8 cellular contexts compared by ENCODE assay signal in the genomic region with DNA sequence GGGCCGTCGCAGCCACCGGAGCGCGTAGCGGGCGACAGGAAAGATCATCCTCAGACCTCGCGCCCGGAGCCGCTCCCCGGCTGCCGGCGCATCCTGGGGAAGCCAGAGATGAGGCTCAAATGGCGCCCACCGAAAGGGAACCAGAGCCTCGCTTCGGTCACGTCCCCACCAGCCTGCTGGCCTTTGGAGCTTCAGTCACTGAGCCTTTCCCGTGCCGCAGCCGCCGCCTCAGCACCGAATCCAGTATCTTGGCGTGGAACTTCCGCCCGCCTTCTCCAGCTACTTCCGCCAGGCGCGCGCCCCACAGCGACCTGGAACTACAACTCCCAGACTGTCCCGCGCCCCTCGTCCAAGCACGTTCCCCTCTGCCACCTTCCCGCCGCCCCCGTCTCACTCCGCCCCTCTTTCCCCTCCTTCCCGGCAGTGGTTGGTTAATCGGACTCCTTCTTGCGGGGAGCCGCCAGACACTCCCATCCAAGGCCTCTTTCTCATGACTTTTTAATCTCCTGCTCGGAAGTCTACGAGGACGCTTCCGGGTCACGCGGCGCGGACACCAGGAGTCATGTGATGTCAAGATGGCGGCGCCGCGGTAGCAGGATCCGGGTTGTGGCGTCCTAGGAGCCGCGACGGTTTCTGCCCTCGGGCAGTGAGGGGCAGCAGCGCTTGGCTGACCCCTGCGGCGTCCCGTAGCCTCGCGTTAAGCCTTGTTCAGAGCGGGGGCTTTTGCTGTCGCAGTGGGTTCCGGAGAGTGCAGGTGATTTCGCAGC.
DNase-seq lines count a peak whose midpoint lies in the region; ATAC-seq and TF ChIP-seq lines count a peak whose summit lies in the region.

A gene with protein sequence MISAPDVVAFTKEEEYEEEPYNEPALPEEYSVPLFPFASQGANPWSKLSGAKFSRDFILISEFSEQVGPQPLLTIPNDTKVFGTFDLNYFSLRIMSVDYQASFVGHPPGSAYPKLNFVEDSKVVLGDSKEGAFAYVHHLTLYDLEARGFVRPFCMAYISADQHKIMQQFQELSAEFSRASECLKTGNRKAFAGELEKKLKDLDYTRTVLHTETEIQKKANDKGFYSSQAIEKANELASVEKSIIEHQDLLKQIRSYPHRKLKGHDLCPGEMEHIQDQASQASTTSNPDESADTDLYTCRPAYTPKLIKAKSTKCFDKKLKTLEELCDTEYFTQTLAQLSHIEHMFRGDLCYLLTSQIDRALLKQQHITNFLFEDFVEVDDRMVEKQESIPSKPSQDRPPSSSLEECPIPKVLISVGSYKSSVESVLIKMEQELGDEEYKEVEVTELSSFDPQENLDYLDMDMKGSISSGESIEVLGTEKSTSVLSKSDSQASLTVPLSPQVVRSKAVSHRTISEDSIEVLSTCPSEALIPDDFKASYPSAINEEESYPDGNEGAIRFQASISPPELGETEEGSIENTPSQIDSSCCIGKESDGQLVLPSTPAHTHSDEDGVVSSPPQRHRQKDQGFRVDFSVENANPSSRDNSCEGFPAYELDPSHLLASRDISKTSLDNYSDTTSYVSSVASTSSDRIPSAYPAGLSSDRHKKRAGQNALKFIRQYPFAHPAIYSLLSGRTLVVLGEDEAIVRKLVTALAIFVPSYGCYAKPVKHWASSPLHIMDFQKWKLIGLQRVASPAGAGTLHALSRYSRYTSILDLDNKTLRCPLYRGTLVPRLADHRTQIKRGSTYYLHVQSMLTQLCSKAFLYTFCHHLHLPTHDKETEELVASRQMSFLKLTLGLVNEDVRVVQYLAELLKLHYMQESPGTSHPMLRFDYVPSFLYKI (plus strand): TSS at position 563 of the 767 bp plus-strand sequence. CDS start 497 bp downstream, outside the sequence.
A gene with protein sequence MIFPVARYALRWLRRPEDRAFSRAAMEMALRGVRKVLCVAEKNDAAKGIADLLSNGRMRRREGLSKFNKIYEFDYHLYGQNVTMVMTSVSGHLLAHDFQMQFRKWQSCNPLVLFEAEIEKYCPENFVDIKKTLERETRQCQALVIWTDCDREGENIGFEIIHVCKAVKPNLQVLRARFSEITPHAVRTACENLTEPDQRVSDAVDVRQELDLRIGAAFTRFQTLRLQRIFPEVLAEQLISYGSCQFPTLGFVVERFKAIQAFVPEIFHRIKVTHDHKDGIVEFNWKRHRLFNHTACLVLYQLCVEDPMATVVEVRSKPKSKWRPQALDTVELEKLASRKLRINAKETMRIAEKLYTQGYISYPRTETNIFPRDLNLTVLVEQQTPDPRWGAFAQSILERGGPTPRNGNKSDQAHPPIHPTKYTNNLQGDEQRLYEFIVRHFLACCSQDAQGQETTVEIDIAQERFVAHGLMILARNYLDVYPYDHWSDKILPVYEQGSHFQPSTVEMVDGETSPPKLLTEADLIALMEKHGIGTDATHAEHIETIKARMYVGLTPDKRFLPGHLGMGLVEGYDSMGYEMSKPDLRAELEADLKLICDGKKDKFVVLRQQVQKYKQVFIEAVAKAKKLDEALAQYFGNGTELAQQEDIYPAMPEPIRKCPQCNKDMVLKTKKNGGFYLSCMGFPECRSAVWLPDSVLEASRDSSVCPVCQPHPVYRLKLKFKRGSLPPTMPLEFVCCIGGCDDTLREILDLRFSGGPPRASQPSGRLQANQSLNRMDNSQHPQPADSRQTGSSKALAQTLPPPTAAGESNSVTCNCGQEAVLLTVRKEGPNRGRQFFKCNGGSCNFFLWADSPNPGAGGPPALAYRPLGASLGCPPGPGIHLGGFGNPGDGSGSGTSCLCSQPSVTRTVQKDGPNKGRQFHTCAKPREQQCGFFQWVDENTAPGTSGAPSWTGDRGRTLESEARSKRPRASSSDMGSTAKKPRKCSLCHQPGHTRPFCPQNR (minus strand): TSS at position 264 of the 767 bp plus-strand sequence. CDS start 216 bp downstream, at position 48.

- H3K4me3 Mint-ChIP-seq in central memory CD8-positive, alpha-beta T cell = peak within 1 kb of the TSS; percentile 82

- H3K4me3 ChIP-seq in AG09309 (ENCODE audit: control insufficient read depth, low read depth, low read length) = peak within 1 kb of the TSS; percentile 84

- ATAC-seq in GM19025 (IDR thresholded peaks at IDR 0.05; ENCODE audit: low read depth, unreplicated experiment) = peak; percentile 84
- ATAC-seq in HG03342 (IDR thresholded peaks at IDR 0.05; ENCODE audit: unreplicated experiment) = peak; percentile 80
- ATAC-seq in central memory CD8-positive, alpha-beta T cell (replicated peaks; ENCODE audit: extremely low read depth, poor library complexity, severe bottlenecking) = peak; percentile 96

- H3K9me3 Mint-ChIP-seq in central memory CD8-positive, alpha-beta T cell = no peaks in the 10 kb centered on the region

- DNase-seq in AG09309 (ENCODE audit: low read depth) (peak; percentile 95), NCI-H446 (lab: John Stamatoyannopoulos, UW) (peak; percentile 89 to 93), iris pigment epithelial cell (ENCODE audit: low read depth) (peak; percentile 100)
- DNase-seq in activated CD4-positive, CD25-positive, alpha-beta regulatory T cell treated with anti-CD3 and anti-CD28 coated beads, Interleukin-2, amount 50 U/mL, for 16 hours (ENCODE audit: low read depth, low spot score) = peak; percentile 97
- DNase-seq in central memory CD8-positive, alpha-beta T cell (ENCODE audit: low spot score in 2 of 2) = peak; percentile 86 to 96
- peak; percentile 97 for DNase-seq in stimulated activated CD4-positive, alpha-beta T cell treated with anti-CD3 and anti-CD28 coated beads, Interleukin-12 subunit alpha, Interleukin-12 subunit beta, amount 100 ng/mL, for 24 hours (ENCODE audit: low read depth in 2 of 2)

- peaks cover 31% of the 10 kb centered on the region for H3K36me3 Mint-ChIP-seq in central memory CD8-positive, alpha-beta T cell (ENCODE audit: insufficient read depth)

- H3K27me3 Mint-ChIP-seq in central memory CD8-positive, alpha-beta T cell = no peaks in the 10 kb centered on the region

- H3K4me1 Mint-ChIP-seq in central memory CD8-positive, alpha-beta T cell = peaks cover 67% of the 10 kb centered on the region

- TF ChIP-seq CTCF in AG09309 (IDR thresholded peaks at IDR 0.05; ENCODE audit: control insufficient read depth, insufficient read depth, low read depth, low read length, missing control alignments) = no peak

- H3K27ac Mint-ChIP-seq in central memory CD8-positive, alpha-beta T cell (ENCODE audit: low read depth) = peak within 1 kb of the TSS; percentile 88

Comparison
In these comparisons a context has a peak if more than half of its experiments do, and no peak if none do; other contexts are left out.
1. Peak in every context shown above with its lines: DNase-seq, ATAC-seq and H3K4me3 ChIP-seq.